ENCODE assay signal across 9 cellular contexts in the genomic region with DNA sequence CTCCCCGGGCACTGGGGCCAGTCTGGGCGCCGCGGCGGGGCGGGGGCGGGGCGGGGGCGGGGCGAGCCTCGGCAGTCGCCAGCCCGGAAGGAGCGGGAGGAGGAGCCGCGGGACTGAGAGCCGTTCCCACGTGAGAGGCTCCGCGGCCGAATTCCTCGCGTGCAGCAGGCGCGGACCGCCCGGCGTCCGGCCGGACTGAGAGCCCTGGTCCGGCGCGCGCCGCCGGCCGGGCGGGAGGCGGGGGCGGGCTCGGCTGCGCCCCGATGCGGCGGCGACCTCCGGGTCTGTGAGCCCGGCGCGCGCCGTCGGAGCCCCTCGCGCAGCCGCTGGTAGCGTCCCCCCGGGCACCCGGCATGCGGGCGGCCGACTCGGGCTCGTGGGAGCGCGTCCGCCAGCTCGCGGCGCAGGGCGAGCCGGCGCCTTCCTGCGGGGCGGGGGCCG.
DNase-seq lines count a peak whose midpoint lies in the region; ATAC-seq and TF ChIP-seq lines count a peak whose summit lies in the region.
"Had no signal": no experiment of that assay in that cellular context is flagged by ENCODE, and none has a peak within 500 bp of the region (broad histone marks: within the 10 kb centered on the region; RNA-seq: fewer than 3 reads in every experiment).

No MANE protein-coding gene starts in this region.

- WGBS in body of pancreas, 2 donors: 0% methylated on average over 21 of the region's 76 CpGs; no CpG with 5 or more reads in 1 of the 2 donors
- WGBS in spleen, 5 donors: 0 to 4% (median 1%) methylated on average over 4 to 76 of the region's 76 CpGs

- H3K27ac ChIP-seq in body of pancreas (peak overlapping the region in 2 of 4 donors; percentile 0 to 46), spleen (peak overlapping the region in 6 of 8 donors; percentile 65 to 92 (median 88))
- H3K27ac ChIP-seq: epithelial cell of prostate had no signal

- ATAC-seq in GM21423 (IDR thresholded peaks at IDR 0.05; ENCODE audit: unreplicated experiment) (peak; percentile 49), body of pancreas (peak; percentile 85), GM21528 (IDR thresholded peaks at IDR 0.05; ENCODE audit: low FRiP score, unreplicated experiment) (no peak)

- H3K27me3 ChIP-seq in body of pancreas (no peaks in the 10 kb centered on the region), spleen (replicated peaks in 1 of 7) (peaks cover 0 to 70% (median 13%) of the 10 kb centered on the region in 7 donors)

- peaks cover 11% of the 10 kb centered on the region for H3K4me1 ChIP-seq in body of pancreas
- H3K4me1 ChIP-seq in spleen: peaks cover 4 to 62% (median 34%) of the 10 kb centered on the region in 6 donors

- in situ Hi-C loops in SK-MEL-5 (cut with HindIII; ENCODE audit: low pct_unique_long_range_greater_than_20kb, low sequenced_read_pairs): no loop called here

- DNase-seq in AG09309 (ENCODE audit: low read depth) (no peak), SK-MEL-5 (ENCODE audit: low read depth, low spot score) (peak; percentile 64), body of pancreas (peak; percentile 66 to 81 (median 79)), spleen (peak; percentile 89), DMS153 treated with DMSO at 0.1 percent for 48 hours (lab: John Stamatoyannopoulos, UW; ENCODE audit: unreplicated experiment) (no peak)

- H3K4me3 ChIP-seq in AG09309 (ENCODE audit: control insufficient read depth, low read depth, low read length) (peak overlapping the region; percentile 67), body of pancreas (no peak overlapping the region), iPS-18c (ENCODE audit: insufficient read depth, low read depth, low read length) (peak overlapping the region; percentile 43), spleen (peak overlapping the region in 7 of 8 donors; percentile 17 to 81 (median 67))

- H3K9me3 ChIP-seq in body of pancreas: no peaks in the 10 kb centered on the region
- no peaks in the 10 kb centered on the region for H3K9me3 ChIP-seq in iPS-18c (ENCODE audit: control insufficient read depth, insufficient read depth, low read length)
- H3K9me3 ChIP-seq in spleen: no peaks in the 10 kb centered on the region

- intact Hi-C loops in body of pancreas (cut with DNase I): no loop called here
- intact Hi-C loops in spleen (cut with DNase I; ENCODE audit: low total_unique reads): loop anchor here (10.0 kb wide), 1 partner anchor 101 kb away; no protein-coding TSS in a partner anchor

- TF ChIP-seq CTCF in AG09309 (IDR thresholded peaks at IDR 0.05; ENCODE audit: control insufficient read depth, insufficient read depth, low read depth, low read length, missing control alignments) (no peak), body of pancreas (IDR thresholded peaks at IDR 0.05) (no peak), spleen (IDR thresholded peaks at IDR 0.05 in 8 of 11, conservative IDR thresholded peaks at IDR 0.05 in 3 of 11) (no peak)

- no peaks in the 10 kb centered on the region for H3K36me3 ChIP-seq in body of pancreas (replicated peaks in 1 of 2; ENCODE audit: insufficient read depth in 1 of 2, low read depth in 2 of 2)
- no peaks in the 10 kb centered on the region for H3K36me3 ChIP-seq in spleen

- TF ChIP-seq POLR2A in body of pancreas (IDR thresholded peaks at IDR 0.05) (no peak), spleen (IDR thresholded peaks at IDR 0.05) (no peak)

Comparison
In these comparisons a context has a peak if more than half of its experiments do, and no peak if none do; other contexts are left out.
1. DNase-seq: peak in SK-MEL-5 (single experiment), body of pancreas (4 of 4) and spleen (single experiment); none in AG09309 (single experiment) and DMS153 treated with DMSO at 0.1 percent for 48 hours (single experiment).
2. H3K4me3 ChIP-seq: peak in AG09309 (single experiment), iPS-18c (single experiment) and spleen (7 of 8); none in body of pancreas (0 of 2).